In the genomic region with DNA sequence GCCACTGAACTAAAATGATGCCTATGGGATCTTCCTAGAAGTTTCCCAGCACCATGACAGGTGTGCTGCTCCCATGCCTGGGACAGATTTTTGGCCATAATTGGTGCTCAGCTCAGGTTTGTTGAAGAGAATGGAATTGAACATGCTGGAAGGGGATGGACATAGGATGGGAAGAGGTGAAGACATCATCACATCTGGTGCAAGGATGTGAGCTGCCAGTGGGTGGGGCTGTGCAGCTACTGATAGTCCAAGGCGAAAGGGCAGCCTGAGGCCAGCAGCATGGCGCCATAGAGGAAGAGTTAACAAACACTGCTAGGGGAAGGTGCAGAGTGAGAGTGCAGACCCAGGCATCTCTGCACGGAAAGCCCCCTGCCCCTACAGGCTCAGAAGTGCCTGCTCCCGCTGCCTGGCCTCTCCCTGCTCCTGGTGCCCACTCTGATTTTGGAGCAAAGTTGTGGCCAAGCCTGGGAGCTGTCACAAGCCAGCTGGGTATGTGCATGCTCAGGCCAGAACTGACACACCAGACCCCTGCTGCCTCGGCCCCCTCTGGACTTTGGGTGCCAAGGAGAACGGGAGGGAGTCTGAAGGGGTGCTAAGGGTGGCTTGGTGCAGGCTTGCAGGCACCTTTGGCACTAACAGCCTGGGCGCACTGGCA, we compare ENCODE assay signal across 1 cellular context.
TF ChIP-seq lines count a peak whose summit lies in the region.

No MANE protein-coding gene starts in this region.

TF ChIP-seq in H1, 55 proteins besides CTCF, POLR2A, EP300 and RAD21 (continued from another document):
- TF ChIP-seq, protein P1, sequence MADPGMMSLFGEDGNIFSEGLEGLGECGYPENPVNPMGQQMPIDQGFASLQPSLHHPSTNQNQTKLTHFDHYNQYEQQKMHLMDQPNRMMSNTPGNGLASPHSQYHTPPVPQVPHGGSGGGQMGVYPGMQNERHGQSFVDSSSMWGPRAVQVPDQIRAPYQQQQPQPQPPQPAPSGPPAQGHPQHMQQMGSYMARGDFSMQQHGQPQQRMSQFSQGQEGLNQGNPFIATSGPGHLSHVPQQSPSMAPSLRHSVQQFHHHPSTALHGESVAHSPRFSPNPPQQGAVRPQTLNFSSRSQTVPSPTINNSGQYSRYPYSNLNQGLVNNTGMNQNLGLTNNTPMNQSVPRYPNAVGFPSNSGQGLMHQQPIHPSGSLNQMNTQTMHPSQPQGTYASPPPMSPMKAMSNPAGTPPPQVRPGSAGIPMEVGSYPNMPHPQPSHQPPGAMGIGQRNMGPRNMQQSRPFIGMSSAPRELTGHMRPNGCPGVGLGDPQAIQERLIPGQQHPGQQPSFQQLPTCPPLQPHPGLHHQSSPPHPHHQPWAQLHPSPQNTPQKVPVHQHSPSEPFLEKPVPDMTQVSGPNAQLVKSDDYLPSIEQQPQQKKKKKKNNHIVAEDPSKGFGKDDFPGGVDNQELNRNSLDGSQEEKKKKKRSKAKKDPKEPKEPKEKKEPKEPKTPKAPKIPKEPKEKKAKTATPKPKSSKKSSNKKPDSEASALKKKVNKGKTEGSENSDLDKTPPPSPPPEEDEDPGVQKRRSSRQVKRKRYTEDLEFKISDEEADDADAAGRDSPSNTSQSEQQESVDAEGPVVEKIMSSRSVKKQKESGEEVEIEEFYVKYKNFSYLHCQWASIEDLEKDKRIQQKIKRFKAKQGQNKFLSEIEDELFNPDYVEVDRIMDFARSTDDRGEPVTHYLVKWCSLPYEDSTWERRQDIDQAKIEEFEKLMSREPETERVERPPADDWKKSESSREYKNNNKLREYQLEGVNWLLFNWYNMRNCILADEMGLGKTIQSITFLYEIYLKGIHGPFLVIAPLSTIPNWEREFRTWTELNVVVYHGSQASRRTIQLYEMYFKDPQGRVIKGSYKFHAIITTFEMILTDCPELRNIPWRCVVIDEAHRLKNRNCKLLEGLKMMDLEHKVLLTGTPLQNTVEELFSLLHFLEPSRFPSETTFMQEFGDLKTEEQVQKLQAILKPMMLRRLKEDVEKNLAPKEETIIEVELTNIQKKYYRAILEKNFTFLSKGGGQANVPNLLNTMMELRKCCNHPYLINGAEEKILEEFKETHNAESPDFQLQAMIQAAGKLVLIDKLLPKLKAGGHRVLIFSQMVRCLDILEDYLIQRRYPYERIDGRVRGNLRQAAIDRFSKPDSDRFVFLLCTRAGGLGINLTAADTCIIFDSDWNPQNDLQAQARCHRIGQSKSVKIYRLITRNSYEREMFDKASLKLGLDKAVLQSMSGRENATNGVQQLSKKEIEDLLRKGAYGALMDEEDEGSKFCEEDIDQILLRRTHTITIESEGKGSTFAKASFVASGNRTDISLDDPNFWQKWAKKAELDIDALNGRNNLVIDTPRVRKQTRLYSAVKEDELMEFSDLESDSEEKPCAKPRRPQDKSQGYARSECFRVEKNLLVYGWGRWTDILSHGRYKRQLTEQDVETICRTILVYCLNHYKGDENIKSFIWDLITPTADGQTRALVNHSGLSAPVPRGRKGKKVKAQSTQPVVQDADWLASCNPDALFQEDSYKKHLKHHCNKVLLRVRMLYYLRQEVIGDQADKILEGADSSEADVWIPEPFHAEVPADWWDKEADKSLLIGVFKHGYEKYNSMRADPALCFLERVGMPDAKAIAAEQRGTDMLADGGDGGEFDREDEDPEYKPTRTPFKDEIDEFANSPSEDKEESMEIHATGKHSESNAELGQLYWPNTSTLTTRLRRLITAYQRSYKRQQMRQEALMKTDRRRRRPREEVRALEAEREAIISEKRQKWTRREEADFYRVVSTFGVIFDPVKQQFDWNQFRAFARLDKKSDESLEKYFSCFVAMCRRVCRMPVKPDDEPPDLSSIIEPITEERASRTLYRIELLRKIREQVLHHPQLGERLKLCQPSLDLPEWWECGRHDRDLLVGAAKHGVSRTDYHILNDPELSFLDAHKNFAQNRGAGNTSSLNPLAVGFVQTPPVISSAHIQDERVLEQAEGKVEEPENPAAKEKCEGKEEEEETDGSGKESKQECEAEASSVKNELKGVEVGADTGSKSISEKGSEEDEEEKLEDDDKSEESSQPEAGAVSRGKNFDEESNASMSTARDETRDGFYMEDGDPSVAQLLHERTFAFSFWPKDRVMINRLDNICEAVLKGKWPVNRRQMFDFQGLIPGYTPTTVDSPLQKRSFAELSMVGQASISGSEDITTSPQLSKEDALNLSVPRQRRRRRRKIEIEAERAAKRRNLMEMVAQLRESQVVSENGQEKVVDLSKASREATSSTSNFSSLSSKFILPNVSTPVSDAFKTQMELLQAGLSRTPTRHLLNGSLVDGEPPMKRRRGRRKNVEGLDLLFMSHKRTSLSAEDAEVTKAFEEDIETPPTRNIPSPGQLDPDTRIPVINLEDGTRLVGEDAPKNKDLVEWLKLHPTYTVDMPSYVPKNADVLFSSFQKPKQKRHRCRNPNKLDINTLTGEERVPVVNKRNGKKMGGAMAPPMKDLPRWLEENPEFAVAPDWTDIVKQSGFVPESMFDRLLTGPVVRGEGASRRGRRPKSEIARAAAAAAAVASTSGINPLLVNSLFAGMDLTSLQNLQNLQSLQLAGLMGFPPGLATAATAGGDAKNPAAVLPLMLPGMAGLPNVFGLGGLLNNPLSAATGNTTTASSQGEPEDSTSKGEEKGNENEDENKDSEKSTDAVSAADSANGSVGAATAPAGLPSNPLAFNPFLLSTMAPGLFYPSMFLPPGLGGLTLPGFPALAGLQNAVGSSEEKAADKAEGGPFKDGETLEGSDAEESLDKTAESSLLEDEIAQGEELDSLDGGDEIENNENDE (IDR thresholded peaks at IDR 0.05; ENCODE audit: insufficient replicate concordance, low read length), result no peak
- TF ChIP-seq SP4 (IDR thresholded peaks at IDR 0.05; ENCODE audit: low read length) (no peak), YY1 (IDR thresholded peaks at IDR 0.05; ENCODE audit: low read depth, low read length) (peak; percentile 86), KDM1A (IDR thresholded peaks at IDR 0.05; ENCODE audit: borderline replicate concordance, low read length) (no peak), HDAC6 (IDR thresholded peaks at IDR 0.05; ENCODE audit: low read depth, low read length) (no peak), JUND (IDR thresholded peaks at IDR 0.05; ENCODE audit: low read length) (no peak), MAFK (IDR thresholded peaks at IDR 0.05; ENCODE audit: low read depth, low read length) (no peak), GABPA (IDR thresholded peaks at IDR 0.05; ENCODE audit: borderline replicate concordance, insufficient read depth, low read length) (no peak), KDM5A (IDR thresholded peaks at IDR 0.05; ENCODE audit: low read length) (no peak), CEBPB (IDR thresholded peaks at IDR 0.05; ENCODE audit: low read depth, low read length) (peak; percentile 7; the same call in 1 of the 2 replicates), TBP (IDR thresholded peaks at IDR 0.05; ENCODE audit: low read depth, low read length) (no peak), CREB1 (IDR thresholded peaks at IDR 0.05) (0 out of 2 replicates have a peak, but pooled peaks have one; percentile 27), SUZ12 (IDR thresholded peaks at IDR 0.05; ENCODE audit: low read length) (no peak)
- TF ChIP-seq, protein P2, sequence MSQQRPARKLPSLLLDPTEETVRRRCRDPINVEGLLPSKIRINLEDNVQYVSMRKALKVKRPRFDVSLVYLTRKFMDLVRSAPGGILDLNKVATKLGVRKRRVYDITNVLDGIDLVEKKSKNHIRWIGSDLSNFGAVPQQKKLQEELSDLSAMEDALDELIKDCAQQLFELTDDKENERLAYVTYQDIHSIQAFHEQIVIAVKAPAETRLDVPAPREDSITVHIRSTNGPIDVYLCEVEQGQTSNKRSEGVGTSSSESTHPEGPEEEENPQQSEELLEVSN (IDR thresholded peaks at IDR 0.05), result no peak
- TF ChIP-seq, protein P3, sequence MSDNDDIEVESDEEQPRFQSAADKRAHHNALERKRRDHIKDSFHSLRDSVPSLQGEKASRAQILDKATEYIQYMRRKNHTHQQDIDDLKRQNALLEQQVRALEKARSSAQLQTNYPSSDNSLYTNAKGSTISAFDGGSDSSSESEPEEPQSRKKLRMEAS (IDR thresholded peaks at IDR 0.05), result peak; percentile 40; the same call in 1 of the 2 replicates
- TF ChIP-seq, protein P4, sequence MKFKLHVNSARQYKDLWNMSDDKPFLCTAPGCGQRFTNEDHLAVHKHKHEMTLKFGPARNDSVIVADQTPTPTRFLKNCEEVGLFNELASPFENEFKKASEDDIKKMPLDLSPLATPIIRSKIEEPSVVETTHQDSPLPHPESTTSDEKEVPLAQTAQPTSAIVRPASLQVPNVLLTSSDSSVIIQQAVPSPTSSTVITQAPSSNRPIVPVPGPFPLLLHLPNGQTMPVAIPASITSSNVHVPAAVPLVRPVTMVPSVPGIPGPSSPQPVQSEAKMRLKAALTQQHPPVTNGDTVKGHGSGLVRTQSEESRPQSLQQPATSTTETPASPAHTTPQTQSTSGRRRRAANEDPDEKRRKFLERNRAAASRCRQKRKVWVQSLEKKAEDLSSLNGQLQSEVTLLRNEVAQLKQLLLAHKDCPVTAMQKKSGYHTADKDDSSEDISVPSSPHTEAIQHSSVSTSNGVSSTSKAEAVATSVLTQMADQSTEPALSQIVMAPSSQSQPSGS (IDR thresholded peaks at IDR 0.05; ENCODE audit: low read length), result no peak
- TF ChIP-seq, protein P5, sequence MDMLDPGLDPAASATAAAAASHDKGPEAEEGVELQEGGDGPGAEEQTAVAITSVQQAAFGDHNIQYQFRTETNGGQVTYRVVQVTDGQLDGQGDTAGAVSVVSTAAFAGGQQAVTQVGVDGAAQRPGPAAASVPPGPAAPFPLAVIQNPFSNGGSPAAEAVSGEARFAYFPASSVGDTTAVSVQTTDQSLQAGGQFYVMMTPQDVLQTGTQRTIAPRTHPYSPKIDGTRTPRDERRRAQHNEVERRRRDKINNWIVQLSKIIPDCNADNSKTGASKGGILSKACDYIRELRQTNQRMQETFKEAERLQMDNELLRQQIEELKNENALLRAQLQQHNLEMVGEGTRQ (IDR thresholded peaks at IDR 0.05; ENCODE audit: low read length), result no peak
